Comparison of ENCODE assay signal across 28 cellular contexts in the genomic region with DNA sequence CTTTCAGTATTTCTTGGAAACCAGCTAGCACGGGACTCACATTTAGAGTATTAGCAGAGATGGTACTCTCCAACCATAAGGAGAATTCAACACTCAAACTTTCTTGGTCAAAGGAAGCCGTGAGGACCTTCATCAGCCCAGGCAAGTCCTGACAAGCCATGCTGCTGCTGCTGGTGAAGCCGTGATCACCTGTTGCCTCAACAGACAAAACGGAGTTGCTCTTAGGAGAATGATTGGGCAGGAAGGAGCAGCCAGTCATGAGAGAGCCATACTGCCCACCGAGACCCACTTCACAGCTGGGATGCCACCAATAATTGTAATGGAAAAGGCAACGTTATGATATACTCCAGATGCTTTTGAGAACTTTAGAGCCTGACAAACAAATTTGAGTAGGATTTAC.
"Had no signal": no experiment of that assay in that cellular context is flagged by ENCODE, and none has a peak within 500 bp of the region (broad histone marks: within the 10 kb centered on the region; RNA-seq: fewer than 3 reads in every experiment).

No MANE protein-coding gene starts in this region.

- H3K27me3 Mint-ChIP-seq: dendritic cell treated with granulocyte-macrophage colony-stimulating factor and Interleukin-4, amounts not matched to agents 40 ng/mL and 50 ng/mL, for 4 days had no signal

- H3K36me3 ChIP-seq: colonic mucosa, esophagus squamous epithelium, neural progenitor cell, ovary, sigmoid colon, tibial artery had no signal

- H3K27ac ChIP-seq: colonic mucosa, esophagus squamous epithelium, neural progenitor cell, ovary, psoas muscle, sigmoid colon, testis, tibial artery had no signal

- H3K4me3 Mint-ChIP-seq: dendritic cell treated with granulocyte-macrophage colony-stimulating factor and Interleukin-4, amounts not matched to agents 40 ng/mL and 50 ng/mL, for 4 days; endodermal cell; naive thymus-derived CD4-positive, alpha-beta T cell; nephron; neural progenitor cell; stimulated activated memory B cell treated with anti-CD40 and anti-IgM and Interleukin-4, amounts not matched to agents 10 μg/mL and 1 μg/mL and 100 μg/mL, for 72 hours; type B pancreatic cell had no signal

- H3K27me3 ChIP-seq: colonic mucosa, esophagus squamous epithelium, neural progenitor cell, ovary, testis, tibial artery had no signal

- H3K9ac ChIP-seq: neural progenitor cell had no signal

- H3K4me3 ChIP-seq: colonic mucosa, esophagus squamous epithelium, lung, neural progenitor cell, ovary, psoas muscle, sigmoid colon, testis, tibial artery had no signal

- H3K36me3 Mint-ChIP-seq: neural progenitor cell; stimulated activated memory B cell treated with anti-CD40 and anti-IgM and Interleukin-4, amounts not matched to agents 10 μg/mL and 1 μg/mL and 100 μg/mL, for 72 hours; type B pancreatic cell had no signal

- H3K4me1 Mint-ChIP-seq: endodermal cell; naive thymus-derived CD4-positive, alpha-beta T cell; nephron; stimulated activated memory B cell treated with anti-CD40 and anti-IgM and Interleukin-4, amounts not matched to agents 10 μg/mL and 1 μg/mL and 100 μg/mL, for 72 hours had no signal

- H2AFZ ChIP-seq: neural progenitor cell had no signal

- H3K4me2 ChIP-seq: neural progenitor cell had no signal

- ATAC-seq: left lobe of liver; naive thymus-derived CD4-positive, alpha-beta T cell; psoas muscle; right cardiac atrium; stimulated activated memory B cell treated with anti-CD40 and anti-IgM and Interleukin-4, amounts not matched to agents 10 μg/mL and 1 μg/mL and 100 μg/mL, for 72 hours; stimulated activated naive CD8-positive, alpha-beta T cell treated with anti-CD3 and anti-CD28 coated beads, Interleukin-15, Interleukin-2, amounts not matched to agents 100 U/mL and 50 U/mL, for 24 hours had no signal

- H3K9me3 ChIP-seq: colonic mucosa, esophagus squamous epithelium, ovary, testis had no signal

- H3K27ac Mint-ChIP-seq: dendritic cell treated with granulocyte-macrophage colony-stimulating factor and Interleukin-4, amounts not matched to agents 40 ng/mL and 50 ng/mL, for 4 days; endodermal cell; naive thymus-derived CD4-positive, alpha-beta T cell; nephron; neural progenitor cell; stimulated activated memory B cell treated with anti-CD40 and anti-IgM and Interleukin-4, amounts not matched to agents 10 μg/mL and 1 μg/mL and 100 μg/mL, for 72 hours; type B pancreatic cell had no signal

- H3K4me1 ChIP-seq: colonic mucosa, psoas muscle, sigmoid colon, testis, tibial artery had no signal

- H3K9me3 Mint-ChIP-seq: type B pancreatic cell had no signal

- DNase-seq: colonic mucosa; effector CD8-positive, alpha-beta T cell; endodermal cell; esophagus squamous epithelium; hypothalamus; kidney; mesendoderm; midbrain; naive thymus-derived CD4-positive, alpha-beta T cell; nucleus accumbens; ovary; posterior cingulate gyrus; psoas muscle; right cardiac atrium; sigmoid colon; stimulated activated CD4-positive, alpha-beta T cell treated with anti-CD3 and anti-CD28 coated beads, Interleukin-2, amount 100 ng/mL, for 24 hours; stimulated activated CD4-positive, alpha-beta T cell treated with anti-CD3 and anti-CD28 coated beads, Interleukin-4, amount 100 ng/mL, for 24 hours; stimulated activated naive CD8-positive, alpha-beta T cell treated with anti-CD3 and anti-CD28 coated beads, Interleukin-15, Interleukin-2, amounts not matched to agents 100 U/mL and 50 U/mL, for 24 hours; substantia nigra; testis; tibial artery had no signal
